11 cellular contexts compared by ENCODE assay signal in genomic region chr11:128478305-128478704, GRCh38.
DNase-seq lines count a peak whose midpoint lies in the region; ATAC-seq, FAIRE-seq and TF ChIP-seq lines count a peak whose summit lies in the region.
"Had no signal": no experiment of that assay in that cellular context is flagged by ENCODE, and none has a peak within 500 bp of the region (broad histone marks: within the 10 kb centered on the region; RNA-seq: fewer than 3 reads in every experiment).

No MANE protein-coding gene starts in this region.

- no peak for FAIRE-seq in HepG2 (lab: Jason Lieb, UNC)

- TF ChIP-seq RAD21 in HepG2 (CRISPR knock-in tag; IDR thresholded peaks at IDR 0.05): no peak

- intact Hi-C loops in HepG2 (cut with micrococcal nuclease; ENCODE audit: unreplicated experiment) (no loop called here), right lobe of liver (cut with DNase I) (no loop called here), uterus (cut with DNase I; ENCODE audit: low total_unique reads) (no loop called here)
- intact Hi-C loops in activated CD4-positive, alpha-beta memory T cell treated with anti-CD3 and anti-CD28 coated beads for 36 hours (cut with micrococcal nuclease): loop anchor here (10.0 kb wide), 1 partner anchor 444 kb away; no protein-coding TSS in a partner anchor

- no peak for TF ChIP-seq CTCF in HepG2 (CRISPR knock-in tag; IDR thresholded peaks at IDR 0.05)
- no peak for TF ChIP-seq CTCF in right lobe of liver (IDR thresholded peaks at IDR 0.05)
- no peak for TF ChIP-seq CTCF in uterus (IDR thresholded peaks at IDR 0.05)

- H3K27ac ChIP-seq in HepG2 (ENCODE audit: extremely low read length, insufficient read depth, low read length): no peak overlapping the region
- no peak overlapping the region for H3K27ac ChIP-seq in right lobe of liver
- peak overlapping the region; percentile 65 to 75 for H3K27ac ChIP-seq in uterus
- H3K27ac ChIP-seq: brain microvascular endothelial cell had no signal

- no peaks in the 10 kb centered on the region for H3K9me3 Mint-ChIP-seq in activated CD4-positive, alpha-beta memory T cell treated with anti-CD3 and anti-CD28 coated beads for 36 hours
- no peaks in the 10 kb centered on the region for H3K9me3 Mint-ChIP-seq in memory B cell

- H3K79me2 ChIP-seq in HepG2 (ENCODE audit: insufficient read depth, low read length): no peaks in the 10 kb centered on the region

- H3K27ac Mint-ChIP-seq in activated CD4-positive, alpha-beta memory T cell treated with anti-CD3 and anti-CD28 coated beads for 36 hours: peak overlapping the region; percentile 92
- peak overlapping the region; percentile 94 for H3K27ac Mint-ChIP-seq in memory B cell

- no peak overlapping the region for H3K4me3 ChIP-seq in HepG2 (replicated peaks in 1 of 3; ENCODE audit: insufficient read depth in 1 of 3, low read depth in 2 of 3, low read length in 3 of 3)
- H3K4me3 ChIP-seq in right lobe of liver: no peak overlapping the region
- no peak overlapping the region for H3K4me3 ChIP-seq in uterus

- peak overlapping the region; percentile 69 for H3K4me3 Mint-ChIP-seq in activated CD4-positive, alpha-beta memory T cell treated with anti-CD3 and anti-CD28 coated beads for 36 hours
- peak overlapping the region; percentile 53 for H3K4me3 Mint-ChIP-seq in memory B cell

- DNase-seq in HepG2 (ENCODE audit: low spot score) (no peak), right lobe of liver (no peak), memory B cell (ENCODE audit: low spot score in 2 of 2) (no peak), uterus (no peak)
- no peak for DNase-seq in activated CD4-positive, alpha-beta memory T cell treated with anti-CD3 and anti-CD28 coated beads for 36 hours
- DNase-seq: brain microvascular endothelial cell, EL, SHP77 treated with DMSO at 0.1 percent for 48 hours had no signal

- TF ChIP-seq EP300 in HepG2 (IDR thresholded peaks at IDR 0.05; ENCODE audit: low read depth in 2 of 2, low read length in 2 of 2): no peak
- no peak for TF ChIP-seq EP300 in HepG2 (CRISPR knock-in tag; IDR thresholded peaks at IDR 0.05; ENCODE audit: borderline replicate concordance)

- no peaks in the 10 kb centered on the region for H3K4me1 ChIP-seq in HepG2 (ENCODE audit: insufficient read depth, low read length)
- peaks cover 0 to 22% (median 0%) of the 10 kb centered on the region in 4 donors for H3K4me1 ChIP-seq in right lobe of liver
- peaks cover 0 to 10% of the 10 kb centered on the region in 2 donors for H3K4me1 ChIP-seq in uterus

- H2AFZ ChIP-seq in HepG2 (ENCODE audit: low read length): no peak overlapping the region

- POLR2A ChIA-PET in HepG2 (lab: Yijun Ruan, JAX): no interaction called here
- POLR2A ChIA-PET in activated CD4-positive, alpha-beta memory T cell treated with anti-CD3 and anti-CD28 coated beads for 36 hours (lab: Charles Lee): interaction anchor here (1.6 to 6.8 kb wide), 3 partner anchors 14 to 151 kb away, joined by 4 to 83 read pairs (median 18); no protein-coding TSS in a partner anchor

- CTCF ChIA-PET in HepG2 (lab: Yijun Ruan, JAX; ENCODE audit: low intra/inter-chr PET ratio, low total read pairs): no interaction called here
- CTCF ChIA-PET in activated CD4-positive, alpha-beta memory T cell treated with anti-CD3 and anti-CD28 coated beads for 36 hours (lab: Charles Lee): interaction anchor here (0.7 to 3.2 kb wide), 3 partner anchors 28 to 188 kb away, joined by 3 to 20 read pairs (median 4); no protein-coding TSS in a partner anchor

- peaks cover 96% of the 10 kb centered on the region for H3K36me3 Mint-ChIP-seq in activated CD4-positive, alpha-beta memory T cell treated with anti-CD3 and anti-CD28 coated beads for 36 hours
- peaks cover 68% of the 10 kb centered on the region for H3K36me3 Mint-ChIP-seq in memory B cell

- H3K27me3 ChIP-seq in HepG2 (ENCODE audit: control insufficient read depth in 1 of 2, insufficient read depth in 2 of 2, low read length in 2 of 2): no peaks in the 10 kb centered on the region
- H3K27me3 ChIP-seq in right lobe of liver: no peaks in the 10 kb centered on the region
- H3K27me3 ChIP-seq in uterus: no peaks in the 10 kb centered on the region
- H3K27me3 ChIP-seq: brain microvascular endothelial cell had no signal

- H3K36me3 ChIP-seq in HepG2 (replicated peaks in 1 of 2; ENCODE audit: control insufficient read depth in 1 of 2, insufficient read depth in 2 of 2, low read length in 2 of 2) (no peaks in the 10 kb centered on the region), right lobe of liver (peaks cover 4 to 12% (median 5%) of the 10 kb centered on the region in 4 donors), uterus (no peaks in the 10 kb centered on the region)

- peaks cover 98% of the 10 kb centered on the region for H3K4me1 Mint-ChIP-seq in activated CD4-positive, alpha-beta memory T cell treated with anti-CD3 and anti-CD28 coated beads for 36 hours (ENCODE audit: low read depth)
- peaks cover 77% of the 10 kb centered on the region for H3K4me1 Mint-ChIP-seq in memory B cell

- H3K4me2 ChIP-seq in HepG2 (ENCODE audit: low read depth, low read length): no peak overlapping the region

- H4K20me1 ChIP-seq in HepG2 (ENCODE audit: insufficient read depth, low read length): no peaks in the 10 kb centered on the region

- in situ Hi-C loops in HepG2 (cut with HindIII; ENCODE audit: extremely low pct_ligation_motif_present, low pct_unique_long_range_greater_than_20kb): no loop called here

- TF ChIP-seq POLR2A in HepG2 (IDR thresholded peaks at IDR 0.05; ENCODE audit: insufficient read depth in 1 of 2, low read depth in 2 of 2, low read length in 2 of 2) (no peak), right lobe of liver (IDR thresholded peaks at IDR 0.05) (no peak), uterus (IDR thresholded peaks at IDR 0.05) (no peak)

- H3K27me3 Mint-ChIP-seq in activated CD4-positive, alpha-beta memory T cell treated with anti-CD3 and anti-CD28 coated beads for 36 hours: no peaks in the 10 kb centered on the region
- no peaks in the 10 kb centered on the region for H3K27me3 Mint-ChIP-seq in memory B cell

- H3K9me3 ChIP-seq in HepG2 (ENCODE audit: low read length) (no peaks in the 10 kb centered on the region), right lobe of liver (no peaks in the 10 kb centered on the region), uterus (no peaks in the 10 kb centered on the region)

- no TSS peak for BruUV-seq in HepG2 (replicated peaks; lab: Mats Ljungman, UMichigan)

- no peak overlapping the region for H3K9ac ChIP-seq in HepG2 (ENCODE audit: insufficient read depth, low read depth, low read length)

- ATAC-seq in HepG2 (no peak), right lobe of liver (no peak), memory B cell (ENCODE audit: low read depth) (no peak), HG02884 (IDR thresholded peaks at IDR 0.05; ENCODE audit: unreplicated experiment) (no peak), GM21381 (IDR thresholded peaks at IDR 0.05; ENCODE audit: unreplicated experiment) (no peak), GM19467 (IDR thresholded peaks at IDR 0.05; ENCODE audit: unreplicated experiment) (no peak)

TF ChIP-seq in HepG2, 621 proteins besides CTCF, POLR2A, EP300 and RAD21:
- TF ChIP-seq HNRNPK (IDR thresholded peaks at IDR 0.05; ENCODE audit: low read depth, low read length, poor library complexity, severe bottlenecking) (peak; percentile 83), ZBTB49 (CRISPR knock-in tag; IDR thresholded peaks at IDR 0.05; ENCODE audit: borderline replicate concordance) (no peak), PATZ1 (CRISPR knock-in tag; IDR thresholded peaks at IDR 0.05) (no peak), JARID2 (CRISPR knock-in tag; IDR thresholded peaks at IDR 0.05; ENCODE audit: insufficient replicate concordance) (no peak)

Comparison
In these comparisons a context has a peak if more than half of its experiments do, and no peak if none do; other contexts are left out.
1. H3K27ac ChIP-seq: peak in uterus (2 of 2); none in HepG2 (single experiment) and right lobe of liver (0 of 3).